Comparison of ENCODE assay signal across 2 cellular contexts in the genomic region with DNA sequence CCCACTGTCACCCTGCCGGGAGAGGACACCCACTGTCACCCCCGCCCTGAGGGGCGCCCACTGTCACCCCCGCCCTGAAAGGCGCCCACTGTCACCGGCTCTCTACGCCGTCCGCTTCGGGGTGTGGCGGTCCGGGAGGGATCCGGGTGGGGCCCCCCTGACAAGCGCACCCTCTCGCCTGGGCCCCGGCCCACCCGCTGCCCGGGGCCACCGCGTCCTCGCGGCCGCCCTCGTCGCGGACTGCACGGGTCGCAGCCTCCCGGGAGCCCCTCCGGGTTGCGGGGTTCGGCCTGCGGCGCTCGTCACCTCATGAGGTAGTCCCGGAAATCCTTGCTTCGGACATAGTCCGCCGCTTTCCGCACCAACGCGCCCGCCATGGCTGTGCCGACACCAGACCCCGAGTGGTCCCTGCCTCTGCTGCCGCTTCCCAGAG.
TF ChIP-seq lines count a peak whose summit lies in the region.

No MANE protein-coding gene starts in this region.

TF ChIP-seq in GM23338, 12 proteins besides CTCF, POLR2A, EP300 and RAD21 (continues in another document):
- TF ChIP-seq, protein P1, sequence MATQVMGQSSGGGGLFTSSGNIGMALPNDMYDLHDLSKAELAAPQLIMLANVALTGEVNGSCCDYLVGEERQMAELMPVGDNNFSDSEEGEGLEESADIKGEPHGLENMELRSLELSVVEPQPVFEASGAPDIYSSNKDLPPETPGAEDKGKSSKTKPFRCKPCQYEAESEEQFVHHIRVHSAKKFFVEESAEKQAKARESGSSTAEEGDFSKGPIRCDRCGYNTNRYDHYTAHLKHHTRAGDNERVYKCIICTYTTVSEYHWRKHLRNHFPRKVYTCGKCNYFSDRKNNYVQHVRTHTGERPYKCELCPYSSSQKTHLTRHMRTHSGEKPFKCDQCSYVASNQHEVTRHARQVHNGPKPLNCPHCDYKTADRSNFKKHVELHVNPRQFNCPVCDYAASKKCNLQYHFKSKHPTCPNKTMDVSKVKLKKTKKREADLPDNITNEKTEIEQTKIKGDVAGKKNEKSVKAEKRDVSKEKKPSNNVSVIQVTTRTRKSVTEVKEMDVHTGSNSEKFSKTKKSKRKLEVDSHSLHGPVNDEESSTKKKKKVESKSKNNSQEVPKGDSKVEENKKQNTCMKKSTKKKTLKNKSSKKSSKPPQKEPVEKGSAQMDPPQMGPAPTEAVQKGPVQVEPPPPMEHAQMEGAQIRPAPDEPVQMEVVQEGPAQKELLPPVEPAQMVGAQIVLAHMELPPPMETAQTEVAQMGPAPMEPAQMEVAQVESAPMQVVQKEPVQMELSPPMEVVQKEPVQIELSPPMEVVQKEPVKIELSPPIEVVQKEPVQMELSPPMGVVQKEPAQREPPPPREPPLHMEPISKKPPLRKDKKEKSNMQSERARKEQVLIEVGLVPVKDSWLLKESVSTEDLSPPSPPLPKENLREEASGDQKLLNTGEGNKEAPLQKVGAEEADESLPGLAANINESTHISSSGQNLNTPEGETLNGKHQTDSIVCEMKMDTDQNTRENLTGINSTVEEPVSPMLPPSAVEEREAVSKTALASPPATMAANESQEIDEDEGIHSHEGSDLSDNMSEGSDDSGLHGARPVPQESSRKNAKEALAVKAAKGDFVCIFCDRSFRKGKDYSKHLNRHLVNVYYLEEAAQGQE (IDR thresholded peaks at IDR 0.05; ENCODE audit: unreplicated experiment) = no peak
- TF ChIP-seq ZNF114 (CRISPR knock-in tag; IDR thresholded peaks at IDR 0.05) (no peak), EZH2phosphoT487 (IDR thresholded peaks at IDR 0.05; ENCODE audit: unreplicated experiment) (no peak), NANOG (IDR thresholded peaks at IDR 0.05; ENCODE audit: borderline replicate concordance) (no peak), ZNF331 (CRISPR knock-in tag; IDR thresholded peaks at IDR 0.05; ENCODE audit: low read depth) (no peak), POLR2AphosphoS5 (IDR thresholded peaks at IDR 0.05; ENCODE audit: low read depth) (no peak), JUNB (IDR thresholded peaks at IDR 0.05; ENCODE audit: unreplicated experiment) (no peak), STAT1 (IDR thresholded peaks at IDR 0.05; ENCODE audit: unreplicated experiment) (no peak), CREB1 (CRISPR knock-in tag; IDR thresholded peaks at IDR 0.05; ENCODE audit: low read depth) (no peak), EZH2 (IDR thresholded peaks at IDR 0.05; ENCODE audit: low read depth, unreplicated experiment) (no peak)
- TF ChIP-seq, protein P2, sequence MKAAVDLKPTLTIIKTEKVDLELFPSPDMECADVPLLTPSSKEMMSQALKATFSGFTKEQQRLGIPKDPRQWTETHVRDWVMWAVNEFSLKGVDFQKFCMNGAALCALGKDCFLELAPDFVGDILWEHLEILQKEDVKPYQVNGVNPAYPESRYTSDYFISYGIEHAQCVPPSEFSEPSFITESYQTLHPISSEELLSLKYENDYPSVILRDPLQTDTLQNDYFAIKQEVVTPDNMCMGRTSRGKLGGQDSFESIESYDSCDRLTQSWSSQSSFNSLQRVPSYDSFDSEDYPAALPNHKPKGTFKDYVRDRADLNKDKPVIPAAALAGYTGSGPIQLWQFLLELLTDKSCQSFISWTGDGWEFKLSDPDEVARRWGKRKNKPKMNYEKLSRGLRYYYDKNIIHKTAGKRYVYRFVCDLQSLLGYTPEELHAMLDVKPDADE (IDR thresholded peaks at IDR 0.05) = no peak

TF ChIP-seq in SK-N-SH, 30 proteins besides CTCF, POLR2A, EP300 and RAD21 (continued from another document):
- TF ChIP-seq, protein P1 (IDR thresholded peaks at IDR 0.05; ENCODE audit: low read depth, low read length) = no peak
- TF ChIP-seq GABPA (IDR thresholded peaks at IDR 0.05; ENCODE audit: low read depth) = no peak
- no peak for TF ChIP-seq MAX (IDR thresholded peaks at IDR 0.05; ENCODE audit: low read depth)
- no peak for TF ChIP-seq TEAD4 (IDR thresholded peaks at IDR 0.05; ENCODE audit: borderline replicate concordance, insufficient read depth)
- no peak; the same call in 1 of the 2 replicates for TF ChIP-seq TAF1 (IDR thresholded peaks at IDR 0.05; ENCODE audit: borderline replicate concordance, low read depth, low read length)
- TF ChIP-seq NFIC (IDR thresholded peaks at IDR 0.05; ENCODE audit: borderline replicate concordance) = no peak
- no peak for TF ChIP-seq NRF1 (IDR thresholded peaks at IDR 0.05; ENCODE audit: low read depth, low read length)
- TF ChIP-seq ZBTB33 (IDR thresholded peaks at IDR 0.05; ENCODE audit: borderline replicate concordance, low read depth) = no peak
- TF ChIP-seq GATA2 (CRISPR knock-in tag; IDR thresholded peaks at IDR 0.05) = no peak
- no peak for TF ChIP-seq PBX3 (IDR thresholded peaks at IDR 0.05)
- no peak for TF ChIP-seq TCF12 (IDR thresholded peaks at IDR 0.05)
